Comparison of ENCODE assay signal across 28 cellular contexts in the genomic region with DNA sequence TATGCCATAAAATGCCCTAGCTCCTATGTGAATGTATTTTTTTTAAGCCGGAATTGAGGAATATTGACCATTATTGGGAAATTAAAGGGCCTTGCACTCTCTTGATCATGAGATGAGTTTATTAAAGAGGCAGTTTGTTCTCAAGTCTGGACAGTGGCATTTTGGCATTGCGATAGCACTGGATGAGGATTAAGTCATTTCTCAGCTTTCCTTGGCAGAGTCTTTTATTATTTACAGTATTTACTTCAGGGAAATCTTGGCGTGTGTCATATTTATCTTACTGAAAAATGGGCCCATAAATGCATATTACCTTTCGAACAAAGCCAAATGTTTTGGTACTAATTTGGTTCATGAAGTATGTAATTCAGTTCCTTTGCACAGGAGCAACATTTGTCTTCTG.
"Had no signal": no experiment of that assay in that cellular context is flagged by ENCODE, and none has a peak within 500 bp of the region (broad histone marks: within the 10 kb centered on the region; RNA-seq: fewer than 3 reads in every experiment).

No MANE protein-coding gene starts in this region.

- H3K27ac ChIP-seq: coronary artery, esophagus squamous epithelium, gastrocnemius medialis, neutrophil, pancreas, right lobe of liver, stomach, testis, tibial artery had no signal

- DNase-seq: dermis blood vessel endothelial cell; effector memory CD4-positive, alpha-beta T cell; erythroblast; esophagus squamous epithelium; foreskin fibroblast; gastrocnemius medialis; head of caudate nucleus; mesenchymal stem cell; mucosa of descending colon; naive B cell; pancreas; right lobe of liver; small intestine; stimulated activated CD4-positive, alpha-beta T cell treated with anti-CD3 and anti-CD28 coated beads, Interleukin-15, amount 100 ng/mL, for 24 hours; stimulated activated CD4-positive, alpha-beta T cell treated with anti-CD3 and anti-CD28 coated beads, Interleukin-4, amount 100 ng/mL, for 1 hour; stimulated activated CD8-positive, alpha-beta memory T cell treated with anti-CD3 and anti-CD28 coated beads, Interleukin-4, amount 100 ng/mL, for 48 hours; stimulated activated naive CD4-positive, alpha-beta T cell treated with Interleukin-2 at 50 U/mL for 16 hours; stomach; substantia nigra; testis; tibial artery had no signal

- ATAC-seq: gastrocnemius medialis; left lobe of liver; mucosa of descending colon; natural killer cell treated with Interleukin-12 subunit alpha and Interleukin-12 subunit beta and Interleukin-15 and Interleukin-18, amount 100 ng/mL, for 72 hours; pancreas; right lobe of liver had no signal

- H3K4me3 ChIP-seq: coronary artery, esophagus squamous epithelium, gastrocnemius medialis, lung, mucosa of descending colon, pancreas, right lobe of liver, stomach, testis, tibial artery had no signal

- H3K4me1 ChIP-seq: esophagus squamous epithelium, pancreas, right lobe of liver, stomach, testis had no signal

- H3K36me3 ChIP-seq: esophagus squamous epithelium, gastrocnemius medialis, neutrophil, pancreas, right lobe of liver, stomach, tibial artery had no signal

- H3K9me3 ChIP-seq: esophagus squamous epithelium, gastrocnemius medialis, mucosa of descending colon, neutrophil, pancreas, right lobe of liver, stomach, testis, tibial artery had no signal

- FAIRE-seq: endometrium, keratinocyte, pancreas, small intestine had no signal

- H3K27me3 ChIP-seq: esophagus squamous epithelium, gastrocnemius medialis, neutrophil, pancreas, right lobe of liver, stomach, testis, tibial artery had no signal
